ENCODE assay signal across 7 cellular contexts in genomic region chr15:65816008-65816407, GRCh38. TPM values are rescaled to one million over a fixed set of nuclear protein-coding genes. Genes with fewer than 3 reads are reported as not detected.
DNase-seq lines count a peak whose midpoint lies in the region; ATAC-seq and TF ChIP-seq lines count a peak whose summit lies in the region.
"Not testable (repeated sequence)": the region's sequence is repeated elsewhere in the genome, so short reads cannot be mapped to it uniquely, and the experiment has no call there.

No MANE protein-coding gene starts in this region.

- not testable (repeated sequence) for H3K36me3 Mint-ChIP-seq in CD4-positive, CD25-positive, alpha-beta regulatory T cell; activated CD8-positive, alpha-beta T cell treated with anti-CD3 and anti-CD28 coated beads, Interleukin-2, amount 10 ng/mL, durations not matched to agents 7 days and 5 days (ENCODE audit: low read depth); activated naive CD8-positive, alpha-beta T cell treated with anti-CD3 and anti-CD28 coated beads, Interleukin-2, amount 50 U/mL, for 24 hours (ENCODE audit: low read depth)
- peaks cover 17% of the 10 kb centered on the region for H3K36me3 Mint-ChIP-seq in activated T-helper 2 cell treated with anti-CD3 and anti-CD28 coated beads, Interferon-gamma antibody, Interleukin-2, Interleukin-4, amounts not matched to agents 10 μg/mL and 5 μg/mL and 100 μg/mL, durations not matched to agents 14 hours and 24 hours and 36 hours (ENCODE audit: low read depth)
- H3K36me3 Mint-ChIP-seq in stimulated activated effector memory CD8-positive, alpha-beta T cell treated with anti-CD3 and anti-CD28 coated beads, Interleukin-12 subunit alpha, Interleukin-12 subunit beta, amount 100 ng/mL, for 72 hours: peaks cover 15% of the 10 kb centered on the region

- H3K4me1 Mint-ChIP-seq in CD4-positive, CD25-positive, alpha-beta regulatory T cell: peaks cover 16 to 49% (median 39%) of the 10 kb centered on the region in 4 donors
- H3K4me1 Mint-ChIP-seq in activated CD8-positive, alpha-beta T cell treated with anti-CD3 and anti-CD28 coated beads, Interleukin-2, amount 10 ng/mL, durations not matched to agents 7 days and 5 days (ENCODE audit: low read depth): peaks cover 48% of the 10 kb centered on the region
- peaks cover 42% of the 10 kb centered on the region for H3K4me1 Mint-ChIP-seq in activated T-helper 2 cell treated with anti-CD3 and anti-CD28 coated beads, Interferon-gamma antibody, Interleukin-2, Interleukin-4, amounts not matched to agents 10 μg/mL and 5 μg/mL and 100 μg/mL, durations not matched to agents 14 hours and 24 hours and 36 hours (ENCODE audit: low read depth)
- peaks cover 59% of the 10 kb centered on the region for H3K4me1 Mint-ChIP-seq in activated naive CD8-positive, alpha-beta T cell treated with anti-CD3 and anti-CD28 coated beads, Interleukin-2, amount 50 U/mL, for 24 hours
- peaks cover 46% of the 10 kb centered on the region for H3K4me1 Mint-ChIP-seq in stimulated activated effector memory CD8-positive, alpha-beta T cell treated with anti-CD3 and anti-CD28 coated beads, Interleukin-12 subunit alpha, Interleukin-12 subunit beta, amount 100 ng/mL, for 72 hours

- intact Hi-C loops in activated T-helper 2 cell treated with anti-CD3 and anti-CD28 coated beads, Interferon-gamma antibody, Interleukin-2, Interleukin-4, amounts not matched to agents 10 μg/mL and 5 μg/mL and 100 μg/mL, durations not matched to agents 14 hours and 24 hours and 36 hours (cut with micrococcal nuclease): not testable (repeated sequence)

- ATAC-seq in CD4-positive, CD25-positive, alpha-beta regulatory T cell (ENCODE audit: low read depth in 2 of 2); activated CD8-positive, alpha-beta T cell treated with anti-CD3 and anti-CD28 coated beads, Interleukin-2, amount 10 ng/mL, durations not matched to agents 7 days and 5 days; activated naive CD8-positive, alpha-beta T cell treated with anti-CD3 and anti-CD28 coated beads, Interleukin-2, amount 50 U/mL, for 24 hours; stimulated activated effector memory CD8-positive, alpha-beta T cell treated with anti-CD3 and anti-CD28 coated beads, Interleukin-12 subunit alpha, Interleukin-12 subunit beta, amount 100 ng/mL, for 72 hours: not testable (repeated sequence)

- POLR2A ChIA-PET in activated CD8-positive, alpha-beta T cell treated with anti-CD3 and anti-CD28 coated beads, Interleukin-2, amount 10 ng/mL, durations not matched to agents 7 days and 5 days (lab: Charles Lee): interaction anchor here (1.0 to 6.0 kb wide), 3 partner anchors 8 to 24 kb away, joined by 4 to 99 read pairs (median 4); partner anchors contain the start of gene DENND4A

- H3K79me2 ChIP-seq in SU-DHL-6 (ENCODE audit: insufficient read depth, low read length): not testable (repeated sequence)

- H3K9me2 ChIP-seq in SU-DHL-6 (replicated peaks; ENCODE audit: insufficient read depth, low read length): not testable (repeated sequence)

- H3K4me1 ChIP-seq in CD4-positive, CD25-positive, alpha-beta regulatory T cell (ENCODE audit: control insufficient read depth, insufficient read depth, low read length, poor library complexity, severe bottlenecking): peaks cover 34% of the 10 kb centered on the region

- not testable (repeated sequence) for H3K9me3 Mint-ChIP-seq in CD4-positive, CD25-positive, alpha-beta regulatory T cell; activated CD8-positive, alpha-beta T cell treated with anti-CD3 and anti-CD28 coated beads, Interleukin-2, amount 10 ng/mL, durations not matched to agents 7 days and 5 days (ENCODE audit: insufficient read depth); activated naive CD8-positive, alpha-beta T cell treated with anti-CD3 and anti-CD28 coated beads, Interleukin-2, amount 50 U/mL, for 24 hours; stimulated activated effector memory CD8-positive, alpha-beta T cell treated with anti-CD3 and anti-CD28 coated beads, Interleukin-12 subunit alpha, Interleukin-12 subunit beta, amount 100 ng/mL, for 72 hours
- H3K9me3 Mint-ChIP-seq in activated T-helper 2 cell treated with anti-CD3 and anti-CD28 coated beads, Interferon-gamma antibody, Interleukin-2, Interleukin-4, amounts not matched to agents 10 μg/mL and 5 μg/mL and 100 μg/mL, durations not matched to agents 14 hours and 24 hours and 36 hours: peaks cover 13% of the 10 kb centered on the region

- H3K36me3 ChIP-seq in CD4-positive, CD25-positive, alpha-beta regulatory T cell (ENCODE audit: control insufficient read depth, insufficient read depth, low read length); SU-DHL-6 (ENCODE audit: low read length): not testable (repeated sequence)

- not testable (repeated sequence) for H3K27me3 Mint-ChIP-seq in CD4-positive, CD25-positive, alpha-beta regulatory T cell; activated CD8-positive, alpha-beta T cell treated with anti-CD3 and anti-CD28 coated beads, Interleukin-2, amount 10 ng/mL, durations not matched to agents 7 days and 5 days (ENCODE audit: low read depth); activated T-helper 2 cell treated with anti-CD3 and anti-CD28 coated beads, Interferon-gamma antibody, Interleukin-2, Interleukin-4, amounts not matched to agents 10 μg/mL and 5 μg/mL and 100 μg/mL, durations not matched to agents 14 hours and 24 hours and 36 hours (ENCODE audit: low read depth); activated naive CD8-positive, alpha-beta T cell treated with anti-CD3 and anti-CD28 coated beads, Interleukin-2, amount 50 U/mL, for 24 hours

- not testable (repeated sequence) for H3K27ac ChIP-seq in CD4-positive, CD25-positive, alpha-beta regulatory T cell (ENCODE audit: insufficient read depth, low read length, poor library complexity, severe bottlenecking)
- H3K27ac ChIP-seq in SU-DHL-6 (ENCODE audit: low read depth, low read length): peak overlapping the region; percentile 46

- DNase-seq in CD4-positive, CD25-positive, alpha-beta regulatory T cell; activated T-helper 2 cell treated with anti-CD3 and anti-CD28 coated beads, Interferon-gamma antibody, Interleukin-2, Interleukin-4, amounts not matched to agents 10 μg/mL and 5 μg/mL and 100 μg/mL, durations not matched to agents 14 hours and 24 hours and 36 hours (ENCODE audit: low spot score); stimulated activated effector memory CD8-positive, alpha-beta T cell treated with anti-CD3 and anti-CD28 coated beads, Interleukin-12 subunit alpha, Interleukin-12 subunit beta, amount 100 ng/mL, for 72 hours (ENCODE audit: low spot score in 2 of 2): not testable (repeated sequence)
- peak; percentile 23 for DNase-seq in activated CD8-positive, alpha-beta T cell treated with anti-CD3 and anti-CD28 coated beads, Interleukin-2, amount 10 ng/mL, durations not matched to agents 7 days and 5 days
- DNase-seq in activated naive CD8-positive, alpha-beta T cell treated with anti-CD3 and anti-CD28 coated beads, Interleukin-2, amount 50 U/mL, for 24 hours: peak; percentile 48
- peak; percentile 8 for DNase-seq in midbrain (lab: John Stamatoyannopoulos, UW)

- H3K9me3 ChIP-seq in CD4-positive, CD25-positive, alpha-beta regulatory T cell (ENCODE audit: control insufficient read depth in 2 of 2, low read length in 2 of 2); SU-DHL-6 (ENCODE audit: insufficient read depth, low read length): not testable (repeated sequence)

- not testable (repeated sequence) for H3K27me3 ChIP-seq in CD4-positive, CD25-positive, alpha-beta regulatory T cell (ENCODE audit: control insufficient read depth, insufficient read depth, low read length); SU-DHL-6 (ENCODE audit: low read length)

- peak overlapping the region in 2 of 3 donors; percentile 56 to 81 for H3K27ac Mint-ChIP-seq in CD4-positive, CD25-positive, alpha-beta regulatory T cell
- H3K27ac Mint-ChIP-seq in activated CD8-positive, alpha-beta T cell treated with anti-CD3 and anti-CD28 coated beads, Interleukin-2, amount 10 ng/mL, durations not matched to agents 7 days and 5 days: peak overlapping the region; percentile 0
- peak overlapping the region; percentile 31 for H3K27ac Mint-ChIP-seq in activated T-helper 2 cell treated with anti-CD3 and anti-CD28 coated beads, Interferon-gamma antibody, Interleukin-2, Interleukin-4, amounts not matched to agents 10 μg/mL and 5 μg/mL and 100 μg/mL, durations not matched to agents 14 hours and 24 hours and 36 hours
- H3K27ac Mint-ChIP-seq in activated naive CD8-positive, alpha-beta T cell treated with anti-CD3 and anti-CD28 coated beads, Interleukin-2, amount 50 U/mL, for 24 hours: peak overlapping the region; percentile 96
- H3K27ac Mint-ChIP-seq in stimulated activated effector memory CD8-positive, alpha-beta T cell treated with anti-CD3 and anti-CD28 coated beads, Interleukin-12 subunit alpha, Interleukin-12 subunit beta, amount 100 ng/mL, for 72 hours: peak overlapping the region; percentile 70

- TF ChIP-seq CTCF in SU-DHL-6 (IDR thresholded peaks at IDR 0.05; ENCODE audit: insufficient read depth, low read length, poor library complexity, severe bottlenecking): not testable (repeated sequence)

- H2AFZ ChIP-seq in SU-DHL-6 (ENCODE audit: low read depth, low read length, severe bottlenecking): not testable (repeated sequence)

- peaks cover 65% of the 10 kb centered on the region for H3F3A ChIP-seq in SU-DHL-6 (ENCODE audit: insufficient read depth)

- peak overlapping the region in 2 of 4 donors; percentile 10 to 76 for H3K4me3 Mint-ChIP-seq in CD4-positive, CD25-positive, alpha-beta regulatory T cell
- H3K4me3 Mint-ChIP-seq in activated CD8-positive, alpha-beta T cell treated with anti-CD3 and anti-CD28 coated beads, Interleukin-2, amount 10 ng/mL, durations not matched to agents 7 days and 5 days; activated T-helper 2 cell treated with anti-CD3 and anti-CD28 coated beads, Interferon-gamma antibody, Interleukin-2, Interleukin-4, amounts not matched to agents 10 μg/mL and 5 μg/mL and 100 μg/mL, durations not matched to agents 14 hours and 24 hours and 36 hours (ENCODE audit: low read depth); stimulated activated effector memory CD8-positive, alpha-beta T cell treated with anti-CD3 and anti-CD28 coated beads, Interleukin-12 subunit alpha, Interleukin-12 subunit beta, amount 100 ng/mL, for 72 hours: not testable (repeated sequence)
- peak overlapping the region; percentile 67 for H3K4me3 Mint-ChIP-seq in activated naive CD8-positive, alpha-beta T cell treated with anti-CD3 and anti-CD28 coated beads, Interleukin-2, amount 50 U/mL, for 24 hours

- not testable (repeated sequence) for H4K20me1 ChIP-seq in SU-DHL-6 (ENCODE audit: low read depth, low read length)

- not testable (repeated sequence) for H3K4me2 ChIP-seq in SU-DHL-6 (ENCODE audit: low read depth, low read length, poor library complexity, severe bottlenecking)

- H3K4me3 ChIP-seq in CD4-positive, CD25-positive, alpha-beta regulatory T cell (ENCODE audit: low read depth, low read length); SU-DHL-6 (ENCODE audit: insufficient read depth, low read length, poor library complexity, severe bottlenecking): not testable (repeated sequence)

- not testable (repeated sequence) for H3K9ac ChIP-seq in SU-DHL-6 (ENCODE audit: low read length)

- CTCF ChIA-PET in activated CD8-positive, alpha-beta T cell treated with anti-CD3 and anti-CD28 coated beads, Interleukin-2, amount 10 ng/mL, durations not matched to agents 7 days and 5 days (lab: Charles Lee): interaction anchor here (0.7 to 3.7 kb wide), 3 partner anchors 8 to 31 kb away, joined by 3 to 27 read pairs (median 8); no protein-coding TSS in a partner anchor

RNA-seq across cellular contexts. Expression of gene DENND4A, which starts 23.9 kb away (rescaled TPM):
- 88.4 TPM for total RNA-seq in CD4-positive, CD25-positive, alpha-beta regulatory T cell
- 10 to 100 TPM in 3 of 4 donors, 1 to 10 TPM in 1; 9.6 to 13.2 (median 12.1) TPM for polyA plus RNA-seq in CD4-positive, CD25-positive, alpha-beta regulatory T cell
- total RNA-seq in activated CD8-positive, alpha-beta T cell treated with anti-CD3 and anti-CD28 coated beads, Interleukin-2, amount 10 ng/mL, durations not matched to agents 7 days and 5 days: 10 to 100 TPM; 40.1 to 45.0 TPM
- total RNA-seq in activated T-helper 2 cell treated with anti-CD3 and anti-CD28 coated beads, Interferon-gamma antibody, Interleukin-2, Interleukin-4, amounts not matched to agents 10 μg/mL and 5 μg/mL and 100 μg/mL, durations not matched to agents 14 hours and 24 hours and 36 hours: 62.3 and 65.8 TPM in 2 replicates

RNA-seq across cellular contexts. Expression of gene RAB11A, which starts 53.3 kb away (rescaled TPM):
- 115 TPM for total RNA-seq in CD4-positive, CD25-positive, alpha-beta regulatory T cell
- polyA plus RNA-seq in CD4-positive, CD25-positive, alpha-beta regulatory T cell: 100 to 1,000 TPM; 229 to 330 (median 265) TPM
- 100 to 1,000 TPM; 163 to 168 TPM for total RNA-seq in activated CD8-positive, alpha-beta T cell treated with anti-CD3 and anti-CD28 coated beads, Interleukin-2, amount 10 ng/mL, durations not matched to agents 7 days and 5 days
- total RNA-seq in activated T-helper 2 cell treated with anti-CD3 and anti-CD28 coated beads, Interferon-gamma antibody, Interleukin-2, Interleukin-4, amounts not matched to agents 10 μg/mL and 5 μg/mL and 100 μg/mL, durations not matched to agents 14 hours and 24 hours and 36 hours: 153 and 155 TPM in 2 replicates

Comparison
In these comparisons a context has a peak if more than half of its experiments do, and no peak if none do; other contexts are left out.
1. H3K27ac Mint-ChIP-seq: peak in every context shown above with its lines; median percentile 96 in activated naive CD8-positive, alpha-beta T cell treated with anti-CD3 and anti-CD28 coated beads, Interleukin-2, amount 50 U/mL, for 24 hours; 70 in stimulated activated effector memory CD8-positive, alpha-beta T cell treated with anti-CD3 and anti-CD28 coated beads, Interleukin-12 subunit alpha, Interleukin-12 subunit beta, amount 100 ng/mL, for 72 hours; 68 in CD4-positive, CD25-positive, alpha-beta regulatory T cell; 31 in activated T-helper 2 cell treated with anti-CD3 and anti-CD28 coated beads, Interferon-gamma antibody, Interleukin-2, Interleukin-4, amounts not matched to agents 10 μg/mL and 5 μg/mL and 100 μg/mL, durations not matched to agents 14 hours and 24 hours and 36 hours; 0 in activated CD8-positive, alpha-beta T cell treated with anti-CD3 and anti-CD28 coated beads, Interleukin-2, amount 10 ng/mL, durations not matched to agents 7 days and 5 days.